In genomic region chr5:61768692-61769281, GRCh38 we compare ENCODE assay signal across 1 cellular context.
TF ChIP-seq lines count a peak whose summit lies in the region.

No MANE protein-coding gene starts in this region.

TF ChIP-seq in H1, 55 proteins besides CTCF, POLR2A, EP300 and RAD21 (continued from another document):
- TF ChIP-seq JUND (IDR thresholded peaks at IDR 0.05; ENCODE audit: low read length), result peak; percentile 75
- peak; percentile 95 for TF ChIP-seq TEAD4 (IDR thresholded peaks at IDR 0.05; ENCODE audit: low read depth, low read length)
- peak; percentile 49; the same call in 1 of the 2 replicates for TF ChIP-seq EGR1 (IDR thresholded peaks at IDR 0.05; ENCODE audit: borderline replicate concordance, low read depth, low read length)
